ENCODE assay signal across 1 cellular context in the genomic region with DNA sequence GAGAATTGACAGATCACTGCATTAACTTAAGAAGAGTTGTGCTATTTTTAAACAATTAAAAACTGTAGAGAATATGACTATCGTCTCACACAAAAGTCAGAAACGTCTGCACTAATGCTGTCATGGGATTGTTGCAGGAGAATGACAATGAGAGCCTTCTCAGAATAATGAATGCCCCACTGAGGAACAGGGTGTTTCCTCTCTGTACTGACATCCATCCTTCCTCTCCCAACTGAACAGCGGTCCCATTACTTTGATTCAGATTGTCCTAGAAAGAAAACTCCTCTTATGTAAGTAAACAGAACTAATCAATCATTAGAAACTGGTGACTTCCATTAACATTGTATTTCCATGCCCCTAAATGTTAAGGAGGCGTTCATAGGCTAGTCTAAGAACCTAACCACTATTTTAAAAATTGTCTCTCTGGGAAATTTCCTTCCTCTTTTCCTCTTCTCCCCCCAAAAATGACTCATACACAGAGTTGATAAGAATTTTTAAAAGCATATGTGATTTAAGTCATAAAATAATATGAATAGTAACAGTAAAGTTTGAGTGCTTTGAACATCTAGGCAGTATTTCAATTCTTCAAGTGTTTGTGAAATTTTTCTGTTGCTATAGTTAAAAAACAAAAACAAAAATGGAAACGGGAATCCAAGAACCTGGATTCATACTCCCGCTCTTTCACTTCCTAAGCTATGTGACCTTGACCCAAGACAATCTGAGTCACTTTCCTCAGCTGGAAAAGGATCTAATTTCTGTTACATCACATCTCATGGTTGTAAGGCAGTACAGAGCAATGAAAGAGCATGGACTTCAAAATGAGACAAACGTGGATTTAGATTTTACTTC.
TF ChIP-seq lines count a peak whose summit lies in the region.

No MANE protein-coding gene starts in this region.

TF ChIP-seq in K562, 482 proteins besides CTCF, POLR2A, EP300 and RAD21 (continued from another document and continues in another):
- TF ChIP-seq SMARCA4 (IDR thresholded peaks at IDR 0.05) (peak; percentile 78), SAFB2 (IDR thresholded peaks at IDR 0.05; ENCODE audit: borderline replicate concordance, low read depth, low read length, severe bottlenecking) (no peak), CBFB (CRISPR knock-in tag; IDR thresholded peaks at IDR 0.05) (no peak), MYBL2 (IDR thresholded peaks at IDR 0.05; ENCODE audit: low read depth) (0 out of 2 replicates have a peak, but pooled peaks have one; percentile 19), MYBL2 (CRISPR knock-in tag; IDR thresholded peaks at IDR 0.05; ENCODE audit: borderline replicate concordance) (no peak), HDAC2 (IDR thresholded peaks at IDR 0.05) (0 out of 2 replicates have a peak, but pooled peaks have one; percentile 51), JUN (IDR thresholded peaks at IDR 0.05; ENCODE audit: borderline replicate concordance, low read depth, low read length) (peak; percentile 73), JUN (CRISPR knock-in tag; IDR thresholded peaks at IDR 0.05; ENCODE audit: borderline replicate concordance) (no peak), MCM7 (IDR thresholded peaks at IDR 0.05) (no peak), NR2C2 (CRISPR knock-in tag; IDR thresholded peaks at IDR 0.05) (no peak), NR2C2 (tag; IDR thresholded peaks at IDR 0.05) (peak; percentile 60), ESRRA (IDR thresholded peaks at IDR 0.05; ENCODE audit: borderline replicate concordance, low read depth) (peak; percentile 84), SMC3 (conservative IDR thresholded peaks at IDR 0.05; ENCODE audit: insufficient read depth, low read depth, low read length) (no peak), HDAC1 (IDR thresholded peaks at IDR 0.05) (0 out of 4 replicates have a peak, but pooled peaks of 1 of the 2 experiments have one; percentile 27), ZNF589 (CRISPR knock-in tag; IDR thresholded peaks at IDR 0.05; ENCODE audit: low read depth) (0 out of 2 replicates have a peak, but pooled peaks have one; percentile 58), JUND (IDR thresholded peaks at IDR 0.05; ENCODE audit: borderline replicate concordance, low read depth, low read length) (peak; percentile 78; the same call in 1 of the 2 replicates), JUND (tag; IDR thresholded peaks at IDR 0.05; ENCODE audit: borderline replicate concordance, low read depth, low read length) (peak; percentile 91; the same call in 2 of the 3 replicates), CEBPG (CRISPR knock-in tag; IDR thresholded peaks at IDR 0.05) (no peak), CEBPG (tag; conservative IDR thresholded peaks at IDR 0.05 in 1 of 2, IDR thresholded peaks at IDR 0.05 in 1 of 2) (peak in 1 of 2 experiments; percentile 79; a peak in 2 of 4 replicates), ASH1L (IDR thresholded peaks at IDR 0.05; ENCODE audit: borderline replicate concordance, low read depth, partially characterized antibody) (no peak), LCOR (CRISPR knock-in tag; IDR thresholded peaks at IDR 0.05) (no peak), HDAC8 (tag; IDR thresholded peaks at IDR 0.05) (no peak), DIDO1 (tag; IDR thresholded peaks at IDR 0.05; ENCODE audit: low read depth) (no peak), SMARCC2 (IDR thresholded peaks at IDR 0.05; ENCODE audit: low read depth) (peak; percentile 78; the same call in 1 of the 2 replicates)
- TF ChIP-seq, protein P1, sequence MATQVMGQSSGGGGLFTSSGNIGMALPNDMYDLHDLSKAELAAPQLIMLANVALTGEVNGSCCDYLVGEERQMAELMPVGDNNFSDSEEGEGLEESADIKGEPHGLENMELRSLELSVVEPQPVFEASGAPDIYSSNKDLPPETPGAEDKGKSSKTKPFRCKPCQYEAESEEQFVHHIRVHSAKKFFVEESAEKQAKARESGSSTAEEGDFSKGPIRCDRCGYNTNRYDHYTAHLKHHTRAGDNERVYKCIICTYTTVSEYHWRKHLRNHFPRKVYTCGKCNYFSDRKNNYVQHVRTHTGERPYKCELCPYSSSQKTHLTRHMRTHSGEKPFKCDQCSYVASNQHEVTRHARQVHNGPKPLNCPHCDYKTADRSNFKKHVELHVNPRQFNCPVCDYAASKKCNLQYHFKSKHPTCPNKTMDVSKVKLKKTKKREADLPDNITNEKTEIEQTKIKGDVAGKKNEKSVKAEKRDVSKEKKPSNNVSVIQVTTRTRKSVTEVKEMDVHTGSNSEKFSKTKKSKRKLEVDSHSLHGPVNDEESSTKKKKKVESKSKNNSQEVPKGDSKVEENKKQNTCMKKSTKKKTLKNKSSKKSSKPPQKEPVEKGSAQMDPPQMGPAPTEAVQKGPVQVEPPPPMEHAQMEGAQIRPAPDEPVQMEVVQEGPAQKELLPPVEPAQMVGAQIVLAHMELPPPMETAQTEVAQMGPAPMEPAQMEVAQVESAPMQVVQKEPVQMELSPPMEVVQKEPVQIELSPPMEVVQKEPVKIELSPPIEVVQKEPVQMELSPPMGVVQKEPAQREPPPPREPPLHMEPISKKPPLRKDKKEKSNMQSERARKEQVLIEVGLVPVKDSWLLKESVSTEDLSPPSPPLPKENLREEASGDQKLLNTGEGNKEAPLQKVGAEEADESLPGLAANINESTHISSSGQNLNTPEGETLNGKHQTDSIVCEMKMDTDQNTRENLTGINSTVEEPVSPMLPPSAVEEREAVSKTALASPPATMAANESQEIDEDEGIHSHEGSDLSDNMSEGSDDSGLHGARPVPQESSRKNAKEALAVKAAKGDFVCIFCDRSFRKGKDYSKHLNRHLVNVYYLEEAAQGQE (CRISPR knock-in tag; IDR thresholded peaks at IDR 0.05; ENCODE audit: low read depth) = no peak
- TF ChIP-seq, protein P2, sequence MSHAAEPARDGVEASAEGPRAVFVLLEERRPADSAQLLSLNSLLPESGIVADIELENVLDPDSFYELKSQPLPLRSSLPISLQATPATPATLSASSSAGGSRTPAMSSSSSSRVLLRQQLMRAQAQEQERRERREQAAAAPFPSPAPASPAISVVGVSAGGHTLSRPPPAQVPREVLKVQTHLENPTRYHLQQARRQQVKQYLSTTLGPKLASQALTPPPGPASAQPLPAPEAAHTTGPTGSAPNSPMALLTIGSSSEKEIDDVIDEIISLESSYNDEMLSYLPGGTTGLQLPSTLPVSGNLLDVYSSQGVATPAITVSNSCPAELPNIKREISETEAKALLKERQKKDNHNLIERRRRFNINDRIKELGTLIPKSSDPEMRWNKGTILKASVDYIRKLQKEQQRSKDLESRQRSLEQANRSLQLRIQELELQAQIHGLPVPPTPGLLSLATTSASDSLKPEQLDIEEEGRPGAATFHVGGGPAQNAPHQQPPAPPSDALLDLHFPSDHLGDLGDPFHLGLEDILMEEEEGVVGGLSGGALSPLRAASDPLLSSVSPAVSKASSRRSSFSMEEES (CRISPR knock-in tag; IDR thresholded peaks at IDR 0.05) = no peak
- TF ChIP-seq, protein P3, sequence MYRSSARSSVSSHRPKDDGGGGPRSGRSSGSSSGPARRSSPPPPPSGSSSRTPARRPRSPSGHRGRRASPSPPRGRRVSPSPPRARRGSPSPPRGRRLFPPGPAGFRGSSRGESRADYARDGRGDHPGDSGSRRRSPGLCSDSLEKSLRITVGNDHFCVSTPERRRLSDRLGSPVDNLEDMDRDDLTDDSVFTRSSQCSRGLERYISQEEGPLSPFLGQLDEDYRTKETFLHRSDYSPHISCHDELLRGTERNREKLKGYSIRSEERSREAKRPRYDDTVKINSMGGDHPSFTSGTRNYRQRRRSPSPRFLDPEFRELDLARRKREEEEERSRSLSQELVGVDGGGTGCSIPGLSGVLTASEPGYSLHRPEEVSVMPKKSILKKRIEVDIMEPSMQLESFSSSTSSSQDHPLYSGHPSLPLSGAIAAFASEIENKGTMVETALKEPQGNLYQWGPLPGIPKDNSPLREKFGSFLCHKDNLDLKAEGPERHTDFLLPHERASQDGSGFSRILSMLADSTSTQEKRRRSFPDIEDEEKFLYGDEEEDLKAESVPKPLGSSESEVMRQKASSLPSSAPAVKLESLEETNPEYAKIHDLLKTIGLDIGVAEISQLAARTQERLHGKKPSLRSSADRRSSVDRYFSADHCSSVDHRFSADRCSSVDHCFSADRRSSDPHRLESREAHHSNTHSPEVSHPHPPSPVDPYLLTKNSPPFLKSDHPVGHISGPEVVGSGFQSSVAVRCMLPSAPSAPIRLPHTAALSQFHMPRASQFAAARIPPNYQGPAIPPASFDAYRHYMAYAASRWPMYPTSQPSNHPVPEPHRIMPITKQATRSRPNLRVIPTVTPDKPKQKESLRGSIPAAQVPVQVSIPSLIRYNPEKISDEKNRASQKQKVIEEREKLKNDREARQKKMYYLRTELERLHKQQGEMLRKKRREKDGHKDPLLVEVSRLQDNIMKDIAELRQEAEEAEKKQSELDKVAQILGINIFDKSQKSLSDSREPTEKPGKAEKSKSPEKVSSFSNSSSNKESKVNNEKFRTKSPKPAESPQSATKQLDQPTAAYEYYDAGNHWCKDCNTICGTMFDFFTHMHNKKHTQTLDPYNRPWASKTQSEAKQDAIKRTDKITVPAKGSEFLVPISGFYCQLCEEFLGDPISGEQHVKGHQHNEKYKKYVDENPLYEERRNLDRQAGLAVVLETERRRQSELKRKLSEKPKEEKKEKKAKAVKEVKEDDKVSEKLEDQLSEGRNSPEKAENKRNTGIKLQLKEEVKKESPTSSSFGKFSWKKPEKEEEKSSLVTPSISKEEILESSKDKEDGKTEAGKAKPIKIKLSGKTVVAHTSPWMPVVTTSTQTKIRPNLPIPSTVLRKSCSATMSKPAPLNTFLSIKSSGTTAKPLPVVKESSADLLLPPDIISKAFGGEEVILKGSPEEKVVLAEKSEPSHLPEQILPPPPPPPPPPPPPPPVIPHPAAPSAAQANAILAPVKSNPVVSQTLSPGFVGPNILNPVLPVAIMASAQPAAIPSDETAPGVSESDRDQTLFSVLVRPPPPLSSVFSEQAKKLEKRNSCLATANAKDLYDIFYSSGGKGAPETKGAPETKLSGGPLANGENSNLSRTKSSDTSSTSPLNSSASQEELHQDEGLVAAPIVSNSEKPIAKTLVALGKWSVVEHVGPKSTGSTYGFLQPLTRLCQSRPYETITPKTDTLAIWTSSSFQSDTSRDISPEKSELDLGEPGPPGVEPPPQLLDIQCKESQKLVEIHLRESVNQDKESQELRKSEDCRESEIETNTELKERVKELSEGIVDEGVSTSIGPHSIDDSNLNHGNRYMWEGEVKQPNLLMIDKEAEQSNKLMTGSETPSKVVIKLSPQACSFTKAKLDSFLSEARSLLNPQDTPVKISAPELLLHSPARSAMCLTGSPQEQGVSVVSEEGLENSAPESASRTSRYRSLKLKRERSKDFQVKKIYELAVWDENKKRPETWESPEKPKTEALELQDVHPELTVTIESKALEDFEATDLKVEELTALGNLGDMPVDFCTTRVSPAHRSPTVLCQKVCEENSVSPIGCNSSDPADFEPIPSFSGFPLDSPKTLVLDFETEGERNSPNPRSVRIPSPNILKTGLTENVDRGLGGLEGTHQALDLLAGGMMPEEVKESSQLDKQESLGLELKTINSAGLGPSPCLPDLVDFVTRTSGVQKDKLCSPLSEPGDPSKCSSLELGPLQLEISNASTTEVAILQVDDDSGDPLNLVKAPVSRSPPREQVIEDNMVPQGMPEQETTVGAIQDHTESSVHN (IDR thresholded peaks at IDR 0.05; ENCODE audit: borderline replicate concordance in 1 of 2, low read depth in 1 of 2) = peak in 1 of 2 experiments; percentile 76; a peak in 1 of 4 replicates
- TF ChIP-seq, protein P4, sequence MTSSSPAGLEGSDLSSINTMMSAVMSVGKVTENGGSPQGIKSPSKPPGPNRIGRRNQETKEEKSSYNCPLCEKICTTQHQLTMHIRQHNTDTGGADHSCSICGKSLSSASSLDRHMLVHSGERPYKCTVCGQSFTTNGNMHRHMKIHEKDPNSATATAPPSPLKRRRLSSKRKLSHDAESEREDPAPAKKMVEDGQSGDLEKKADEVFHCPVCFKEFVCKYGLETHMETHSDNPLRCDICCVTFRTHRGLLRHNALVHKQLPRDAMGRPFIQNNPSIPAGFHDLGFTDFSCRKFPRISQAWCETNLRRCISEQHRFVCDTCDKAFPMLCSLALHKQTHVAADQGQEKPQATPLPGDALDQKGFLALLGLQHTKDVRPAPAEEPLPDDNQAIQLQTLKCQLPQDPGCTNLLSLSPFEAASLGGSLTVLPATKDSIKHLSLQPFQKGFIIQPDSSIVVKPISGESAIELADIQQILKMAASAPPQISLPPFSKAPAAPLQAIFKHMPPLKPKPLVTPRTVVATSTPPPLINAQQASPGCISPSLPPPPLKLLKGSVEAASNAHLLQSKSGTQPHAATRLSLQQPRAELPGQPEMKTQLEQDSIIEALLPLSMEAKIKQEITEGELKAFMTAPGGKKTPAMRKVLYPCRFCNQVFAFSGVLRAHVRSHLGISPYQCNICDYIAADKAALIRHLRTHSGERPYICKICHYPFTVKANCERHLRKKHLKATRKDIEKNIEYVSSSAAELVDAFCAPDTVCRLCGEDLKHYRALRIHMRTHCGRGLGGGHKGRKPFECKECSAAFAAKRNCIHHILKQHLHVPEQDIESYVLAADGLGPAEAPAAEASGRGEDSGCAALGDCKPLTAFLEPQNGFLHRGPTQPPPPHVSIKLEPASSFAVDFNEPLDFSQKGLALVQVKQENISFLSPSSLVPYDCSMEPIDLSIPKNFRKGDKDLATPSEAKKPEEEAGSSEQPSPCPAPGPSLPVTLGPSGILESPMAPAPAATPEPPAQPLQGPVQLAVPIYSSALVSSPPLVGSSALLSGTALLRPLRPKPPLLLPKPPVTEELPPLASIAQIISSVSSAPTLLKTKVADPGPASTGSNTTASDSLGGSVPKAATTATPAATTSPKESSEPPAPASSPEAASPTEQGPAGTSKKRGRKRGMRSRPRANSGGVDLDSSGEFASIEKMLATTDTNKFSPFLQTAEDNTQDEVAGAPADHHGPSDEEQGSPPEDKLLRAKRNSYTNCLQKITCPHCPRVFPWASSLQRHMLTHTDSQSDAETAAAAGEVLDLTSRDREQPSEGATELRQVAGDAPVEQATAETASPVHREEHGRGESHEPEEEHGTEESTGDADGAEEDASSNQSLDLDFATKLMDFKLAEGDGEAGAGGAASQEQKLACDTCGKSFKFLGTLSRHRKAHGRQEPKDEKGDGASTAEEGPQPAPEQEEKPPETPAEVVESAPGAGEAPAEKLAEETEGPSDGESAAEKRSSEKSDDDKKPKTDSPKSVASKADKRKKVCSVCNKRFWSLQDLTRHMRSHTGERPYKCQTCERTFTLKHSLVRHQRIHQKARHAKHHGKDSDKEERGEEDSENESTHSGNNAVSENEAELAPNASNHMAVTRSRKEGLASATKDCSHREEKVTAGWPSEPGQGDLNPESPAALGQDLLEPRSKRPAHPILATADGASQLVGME (CRISPR knock-in tag; IDR thresholded peaks at IDR 0.05) = no peak
